In the genomic region with DNA sequence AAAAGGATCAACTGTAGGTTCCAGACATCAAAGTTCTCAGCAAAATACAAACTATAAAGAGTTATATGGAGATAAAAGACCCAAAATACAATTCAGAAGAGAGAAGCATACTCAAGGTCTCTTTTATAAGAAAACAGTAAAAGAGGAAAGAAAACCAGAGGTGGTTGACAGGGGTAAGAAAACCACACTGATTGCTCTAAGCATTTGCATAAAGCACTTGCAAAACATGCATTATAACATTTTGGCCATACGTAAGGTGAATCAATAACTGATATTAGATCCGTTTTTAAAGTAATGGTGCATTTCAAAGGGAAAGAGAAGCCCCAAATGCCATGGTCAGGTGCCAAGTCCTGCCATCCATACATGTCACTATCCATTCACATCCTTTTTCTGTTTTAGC, we compare ENCODE assay signal across 13 cellular contexts. TPM values are rescaled to one million over a fixed set of nuclear protein-coding genes. Genes with fewer than 3 reads are reported as not detected.
DNase-seq lines count a peak whose midpoint lies in the region; ATAC-seq and TF ChIP-seq lines count a peak whose summit lies in the region.
"Had no signal": no experiment of that assay in that cellular context is flagged by ENCODE, and none has a peak within 500 bp of the region (broad histone marks: within the 10 kb centered on the region; RNA-seq: fewer than 3 reads in every experiment).

No MANE protein-coding gene starts in this region.

- no peak overlapping the region for H3K27ac ChIP-seq in foreskin keratinocyte
- H3K27ac ChIP-seq: right atrium auricular region had no signal

- ATAC-seq in GM18502 (IDR thresholded peaks at IDR 0.05; ENCODE audit: poor library complexity, unreplicated experiment): peak; percentile 33
- peak; percentile 28 for ATAC-seq in GM19463 (IDR thresholded peaks at IDR 0.05; ENCODE audit: unreplicated experiment)
- ATAC-seq in HG03196 (IDR thresholded peaks at IDR 0.05; ENCODE audit: unreplicated experiment): peak; percentile 34
- ATAC-seq in activated T-helper 17 cell treated with anti-CD3 and anti-CD28 coated beads, Interleukin-2, amount 50 U/mL, for 72 hours (replicated peaks): no peak
- no peak for ATAC-seq in foreskin keratinocyte
- ATAC-seq in GM19455 (IDR thresholded peaks at IDR 0.05; ENCODE audit: unreplicated experiment): no peak

- peak overlapping the region; percentile 82 for H3K4me3 Mint-ChIP-seq in activated T-helper 17 cell treated with anti-CD3 and anti-CD28 coated beads, Interleukin-2, amount 50 U/mL, for 72 hours
- H3K4me3 Mint-ChIP-seq in osteocyte (ENCODE audit: unreplicated experiment): no peak overlapping the region

- no peak overlapping the region for H3K27ac Mint-ChIP-seq in activated T-helper 17 cell treated with anti-CD3 and anti-CD28 coated beads, Interleukin-2, amount 50 U/mL, for 72 hours
- H3K27ac Mint-ChIP-seq in osteocyte (ENCODE audit: unreplicated experiment): no peak overlapping the region

- H3K4me1 ChIP-seq in foreskin keratinocyte: peaks cover 7% of the 10 kb centered on the region

- TF ChIP-seq CTCF in foreskin keratinocyte (conservative IDR thresholded peaks at IDR 0.05): no peak
- TF ChIP-seq CTCF in osteocyte (IDR thresholded peaks at IDR 0.05): no peak

- no peaks in the 10 kb centered on the region for H3K27me3 Mint-ChIP-seq in activated T-helper 17 cell treated with anti-CD3 and anti-CD28 coated beads, Interleukin-2, amount 50 U/mL, for 72 hours
- H3K27me3 Mint-ChIP-seq in osteocyte (ENCODE audit: unreplicated experiment): no peaks in the 10 kb centered on the region

- no peak for DNase-seq in central memory CD4-positive, alpha-beta T cell
- DNase-seq in foreskin keratinocyte (no peak), osteocyte (ENCODE audit: extremely low spot score, unreplicated experiment) (no peak)
- DNase-seq: activated naive CD4-positive, alpha-beta T cell; Calu3; NCI-H1092 treated with DMSO at 0.1 percent for 48 hours; OCI-M1 had no signal

- H3K27me3 ChIP-seq in foreskin keratinocyte: no peaks in the 10 kb centered on the region
- H3K27me3 ChIP-seq: right atrium auricular region had no signal

- H3K9me3 Mint-ChIP-seq in activated T-helper 17 cell treated with anti-CD3 and anti-CD28 coated beads, Interleukin-2, amount 50 U/mL, for 72 hours: peaks cover 5% of the 10 kb centered on the region
- H3K9me3 Mint-ChIP-seq in osteocyte (ENCODE audit: unreplicated experiment): peaks cover 6% of the 10 kb centered on the region

- H3K36me3 Mint-ChIP-seq in activated T-helper 17 cell treated with anti-CD3 and anti-CD28 coated beads, Interleukin-2, amount 50 U/mL, for 72 hours (ENCODE audit: low read depth): peaks cover 100% of the 10 kb centered on the region
- no peaks in the 10 kb centered on the region for H3K36me3 Mint-ChIP-seq in osteocyte (ENCODE audit: unreplicated experiment)

- H3K4me1 Mint-ChIP-seq in activated T-helper 17 cell treated with anti-CD3 and anti-CD28 coated beads, Interleukin-2, amount 50 U/mL, for 72 hours: peaks cover 42% of the 10 kb centered on the region
- H3K4me1 Mint-ChIP-seq in osteocyte (ENCODE audit: unreplicated experiment): peaks cover 22% of the 10 kb centered on the region

RNA-seq across cellular contexts. Expression of a gene that starts 5.9 kb away (rescaled TPM):
- 100 to 1,000 TPM in 1 of 2 donors, 10 to 100 TPM in 1; 46.7 to 146 TPM for total RNA-seq in activated T-helper 17 cell treated with anti-CD3 and anti-CD28 coated beads, Interleukin-2, amount 50 U/mL, for 72 hours
- 9.7 and 13.4 TPM in 2 replicates for total RNA-seq in foreskin keratinocyte
- polyA plus RNA-seq in foreskin keratinocyte: 2.4 and 2.5 TPM in 2 replicates
- 21.0 and 21.1 TPM in 2 replicates for total RNA-seq in osteocyte

Comparison
In these comparisons a context has a peak if more than half of its experiments do, and no peak if none do; other contexts are left out.
1. ATAC-seq: peak in GM18502 (single experiment), GM19463 (single experiment) and HG03196 (single experiment); none in activated T-helper 17 cell treated with anti-CD3 and anti-CD28 coated beads, Interleukin-2, amount 50 U/mL, for 72 hours (single experiment), foreskin keratinocyte (single experiment) and GM19455 (single experiment).